Comparison of ENCODE assay signal across 8 cellular contexts in the genomic region with DNA sequence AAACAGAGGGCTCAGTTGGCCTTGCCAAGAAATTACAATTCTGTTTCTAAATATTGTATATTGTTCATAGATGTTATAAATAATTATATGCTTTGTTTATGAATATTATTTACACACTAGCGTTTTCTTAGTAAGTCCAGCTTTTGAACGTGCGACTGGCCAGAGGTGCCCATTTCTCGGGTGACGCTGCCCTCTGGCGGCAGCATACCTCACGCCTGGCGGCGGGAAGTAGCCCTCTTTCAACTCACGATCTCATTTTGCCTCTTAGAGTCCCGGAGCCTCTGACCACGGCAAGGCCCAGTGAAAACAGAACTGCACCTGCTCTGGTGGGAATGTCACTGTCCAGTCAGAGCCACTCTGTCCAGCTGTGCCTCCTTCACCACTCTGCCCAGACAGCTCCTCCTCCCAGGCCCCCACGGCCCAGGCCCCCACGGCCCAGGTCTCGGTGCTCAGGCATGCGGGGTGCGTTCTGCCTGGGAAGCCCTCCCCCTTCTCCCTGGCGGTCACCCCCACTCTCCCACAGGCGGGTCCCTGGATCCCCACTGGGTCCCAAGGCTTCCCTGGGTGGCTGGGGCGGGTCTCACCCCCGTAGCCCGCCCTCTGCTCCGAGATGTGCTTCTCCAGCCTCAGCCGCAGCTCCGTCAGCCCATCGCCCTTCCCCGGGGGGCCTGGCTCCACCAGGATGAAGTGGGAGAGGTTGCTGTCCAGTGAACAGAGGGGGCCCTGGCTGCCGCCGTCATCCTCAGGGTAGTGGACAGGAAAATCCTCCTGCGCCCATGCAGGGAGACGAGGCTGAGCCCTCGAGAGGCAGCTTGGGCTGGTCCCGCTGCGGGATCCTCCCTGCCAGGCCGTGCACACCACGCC. TPM values are rescaled to one million over a fixed set of nuclear protein-coding genes. Genes with fewer than 3 reads are reported as not detected.
DNase-seq lines count a peak whose midpoint lies in the region; ATAC-seq, FAIRE-seq and TF ChIP-seq lines count a peak whose summit lies in the region.

No MANE protein-coding gene starts in this region.

- peak; percentile 77 to 85 for TF ChIP-seq RAD21 in A549 (conservative IDR thresholded peaks at IDR 0.05 in 1 of 2, IDR thresholded peaks at IDR 0.05 in 1 of 2)

- CTCF ChIA-PET in A549 (lab: Yijun Ruan, JAX): interaction anchor here (0.7 to 31.0 kb wide), 59 partner anchors 12 to 676 kb away, joined by 3 to 903 read pairs (median 6); partner anchors contain the start of genes C11orf21, CD81, TH and TSPAN32

- no peaks in the 10 kb centered on the region for H3K9me3 ChIP-seq in A549

- no peaks in the 10 kb centered on the region for H3K4me1 ChIP-seq in A549

- WGBS in A549 (ENCODE audit: missing lambda C conversion rate): 30% methylated on average over 24 of the region's 36 CpGs

- peak overlapping the region; percentile 52 for H3K4me2 ChIP-seq in A549

- TF ChIP-seq CTCF in A549 (IDR thresholded peaks at IDR 0.05): peak; percentile 84

- H3K4me3 ChIP-seq in A549: no peak overlapping the region

- no peak for TF ChIP-seq EP300 in A549 (IDR thresholded peaks at IDR 0.05)

- TF ChIP-seq POLR2A in A549 (IDR thresholded peaks at IDR 0.05; ENCODE audit: low read length) (no peak), GM12891 (IDR thresholded peaks at IDR 0.05; ENCODE audit: low read depth, low read length) (no peak)

- peak; percentile 79 to 85 for DNase-seq in A549 (ENCODE audit: low read depth in 1 of 2, low spot score in 1 of 2)
- peak; percentile 87 for DNase-seq in GM12891 (ENCODE audit: insufficient read length, low spot score)
- DNase-seq in NCI-H345 (lab: John Stamatoyannopoulos, UW): peak; percentile 71
- DNase-seq in activated CD4-positive, alpha-beta T cell treated with anti-CD3 and anti-CD28 coated beads, Interleukin-2, amount 50 U/mL, for 48 hours: peak; percentile 68 to 74
- peak; percentile 47 for DNase-seq in effector CD4-positive, alpha-beta T cell
- peak; percentile 80 to 88 for DNase-seq in lung microvascular endothelial cell (ENCODE audit: low read depth in 2 of 2)
- peak; percentile 31 to 37 for DNase-seq in stimulated activated CD8-positive, alpha-beta memory T cell treated with anti-CD3 and anti-CD28 coated beads, Interleukin-2, amount 100 ng/mL, for 1 hour (ENCODE audit: low read depth in 2 of 2)

- POLR2A ChIA-PET in A549 (lab: Yijun Ruan, JAX): interaction anchor here (0.5 kb wide), 1 partner anchor 42 kb away, joined by 3 read pairs; no protein-coding TSS in a partner anchor

- FAIRE-seq in A549 (lab: Jason Lieb, UNC) (no peak), GM12891 (lab: Jason Lieb, UNC) (peak; percentile 90)

- peak; percentile 58 to 83 for ATAC-seq in A549
- no peak for ATAC-seq in HG02623 (IDR thresholded peaks at IDR 0.05; ENCODE audit: unreplicated experiment)

- peak overlapping the region in 1 of 2 experiments; percentile 62; a peak in 3 of 6 replicates for H3K27ac ChIP-seq in A549

TF ChIP-seq in A549, 52 proteins besides CTCF, POLR2A, EP300 and RAD21:
- TF ChIP-seq KDM5A (IDR thresholded peaks at IDR 0.05): no peak
- TF ChIP-seq SMC3 (IDR thresholded peaks at IDR 0.05): peak; percentile 84
TF ChIP-seq in A549: peak in this region for 1.

TF ChIP-seq in GM12891, 5 proteins besides CTCF, POLR2A, EP300 and RAD21:
- TF ChIP-seq POLR2AphosphoS5 (IDR thresholded peaks at IDR 0.05; ENCODE audit: low read depth, low read length) (no peak), PAX5 (IDR thresholded peaks at IDR 0.05; ENCODE audit: insufficient read depth, low read length, severe bottlenecking) (no peak), TAF1 (IDR thresholded peaks at IDR 0.05; ENCODE audit: low read depth, low read length) (no peak), POU2F2 (IDR thresholded peaks at IDR 0.05; ENCODE audit: low read depth, low read length) (no peak), SPI1 (IDR thresholded peaks at IDR 0.05; ENCODE audit: low read depth, low read length) (no peak)

RNA-seq across cellular contexts. Expression of gene TSSC4, which starts 19.3 kb away (rescaled TPM):
- polyA plus RNA-seq in A549 (2011; rRNA removed) (21.8 and 22.2 TPM in 2 replicates), A549 (2017; fragmentation: RNase III; extraction: RNeasy Plus Mini Kit Qiagen cat#74134 plus additional on column Dnase treatment) (45.1 to 45.8 TPM (median 45.5 TPM) in 3 replicates)
- 52.7 and 64.5 TPM in 2 replicates for polyA plus RNA-seq in A549 (2012; cell fraction: cytosol; rRNA removed)
- 72.1 and 98.1 TPM in 2 replicates for polyA plus RNA-seq in A549 (2012; cell fraction: nucleus; rRNA removed)
- polyA minus RNA-seq in A549 (2011; rRNA and poly(A)+ RNA removed): 19.4 and 28.2 TPM in 2 replicates
- 28.8 TPM for polyA plus RNA-seq in GM12891 (2012; ENCODE audit: low read depth, missing spikeins)
- 36.8 and 57.3 TPM in 2 replicates for total RNA-seq in lung microvascular endothelial cell

RNA-seq across cellular contexts. Expression of gene TRPM5, which starts 24.4 kb away (rescaled TPM):
- polyA plus RNA-seq in A549 (2011; rRNA removed): not detected in 2 replicates
- not detected in 2 replicates for polyA plus RNA-seq in A549 (2012; cell fraction: cytosol; rRNA removed)
- polyA plus RNA-seq in A549 (2012; cell fraction: nucleus; rRNA removed): 0.01 TPM in 1 of 2 replicates, not detected in the other
- polyA plus RNA-seq in A549 (2017; fragmentation: RNase III; extraction: RNeasy Plus Mini Kit Qiagen cat#74134 plus additional on column Dnase treatment): not detected in 3 replicates
- polyA minus RNA-seq in A549 (2011; rRNA and poly(A)+ RNA removed): not detected in 2 replicates
- polyA plus RNA-seq in GM12891 (2012; ENCODE audit: low read depth, missing spikeins): not detected
- total RNA-seq in lung microvascular endothelial cell: not detected in 2 replicates

RNA-seq across cellular contexts. Expression of gene KCNQ1, which starts 24.9 kb away (rescaled TPM):
- polyA plus RNA-seq in A549 (2011; rRNA removed) (0.17 and 0.26 TPM in 2 replicates), A549 (2017; fragmentation: RNase III; extraction: RNeasy Plus Mini Kit Qiagen cat#74134 plus additional on column Dnase treatment) (0.12 to 0.14 TPM (median 0.13 TPM) in 3 replicates)
- polyA plus RNA-seq in A549 (2012; cell fraction: cytosol; rRNA removed): 0.05 and 0.14 TPM in 2 replicates
- polyA plus RNA-seq in A549 (2012; cell fraction: nucleus; rRNA removed): 0.09 and 0.49 TPM in 2 replicates
- 0.15 TPM in 1 of 2 replicates, not detected in the other for polyA minus RNA-seq in A549 (2011; rRNA and poly(A)+ RNA removed)
- 0.46 TPM for polyA plus RNA-seq in GM12891 (2012; ENCODE audit: low read depth, missing spikeins)
- under 0.01 TPM in 1 of 2 replicates, not detected in the other for total RNA-seq in lung microvascular endothelial cell

RNA-seq across cellular contexts. Expression of gene CD81, which starts 42.8 kb away (rescaled TPM):
- polyA plus RNA-seq in A549 (2011; rRNA removed) (125 and 160 TPM in 2 replicates), A549 (2017; fragmentation: RNase III; extraction: RNeasy Plus Mini Kit Qiagen cat#74134 plus additional on column Dnase treatment) (247 to 256 TPM (median 251 TPM) in 3 replicates)
- 315 and 426 TPM in 2 replicates for polyA plus RNA-seq in A549 (2012; cell fraction: cytosol; rRNA removed)
- polyA plus RNA-seq in A549 (2012; cell fraction: nucleus; rRNA removed): 579 and 616 TPM in 2 replicates
- 300 and 345 TPM in 2 replicates for polyA minus RNA-seq in A549 (2011; rRNA and poly(A)+ RNA removed)
- polyA plus RNA-seq in GM12891 (2012; ENCODE audit: low read depth, missing spikeins): 144 TPM
- 140 and 212 TPM in 2 replicates for total RNA-seq in lung microvascular endothelial cell

Comparison
In these comparisons a context has a peak if more than half of its experiments do, and no peak if none do; other contexts are left out.
1. DNase-seq: peak in every context shown above with its lines; median percentile 87 in GM12891; 84 in lung microvascular endothelial cell; 82 in A549; 71 in NCI-H345; 71 in activated CD4-positive, alpha-beta T cell treated with anti-CD3 and anti-CD28 coated beads, Interleukin-2, amount 50 U/mL, for 48 hours; 47 in effector CD4-positive, alpha-beta T cell; 34 in stimulated activated CD8-positive, alpha-beta memory T cell treated with anti-CD3 and anti-CD28 coated beads, Interleukin-2, amount 100 ng/mL, for 1 hour.